ENCODE assay signal across 15 cellular contexts in the genomic region with DNA sequence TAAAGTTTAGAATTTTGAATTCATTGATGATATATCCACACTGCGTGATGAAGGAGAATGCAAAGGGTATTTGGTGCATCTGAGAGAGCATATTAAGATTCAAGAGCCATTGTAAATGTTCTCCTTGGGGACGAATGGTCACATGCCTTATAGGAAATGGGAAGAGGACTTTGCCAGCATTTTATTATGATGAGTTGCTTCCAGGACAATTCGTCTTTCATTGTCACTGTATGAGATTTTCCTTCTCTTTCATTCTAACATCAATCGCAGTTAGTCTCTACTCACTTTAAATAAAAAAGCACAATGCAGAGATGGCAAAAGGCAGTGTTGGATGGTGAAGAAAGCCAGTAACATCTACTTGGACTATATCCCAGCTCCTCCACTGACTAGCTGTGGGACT. TPM values are rescaled to one million over a fixed set of nuclear protein-coding genes. Genes with fewer than 3 reads are reported as not detected.
DNase-seq lines count a peak whose midpoint lies in the region; ATAC-seq and TF ChIP-seq lines count a peak whose summit lies in the region.
"Had no signal": no experiment of that assay in that cellular context is flagged by ENCODE, and none has a peak within 500 bp of the region (broad histone marks: within the 10 kb centered on the region; RNA-seq: fewer than 3 reads in every experiment).

No MANE protein-coding gene starts in this region.

- peak; percentile 79 for DNase-seq in COLO829 (ENCODE audit: low spot score)
- DNase-seq in adipocyte (ENCODE audit: low read depth): no peak
- peak; percentile 39 for DNase-seq in fibroblast of the aortic adventitia (ENCODE audit: low read depth)
- peak; percentile 49 for DNase-seq in superior temporal gyrus (ENCODE audit: extremely low spot score)
- DNase-seq in esophagus muscularis mucosa (ENCODE audit: extremely low spot score): no peak
- no peak for DNase-seq in activated effector memory CD4-positive, alpha-beta T cell treated with anti-CD3 and anti-CD28 coated beads, Interleukin-2, amount 50 U/mL, for 16 hours
- DNase-seq: BE2C; CD4-positive, alpha-beta memory T cell; COR-L47; DMS153; DMS79 treated with DMSO at 0.1 percent for 48 hours; EL had no signal

- peak overlapping the region; percentile 2 for H3K4me3 ChIP-seq in adipocyte (ENCODE audit: low read length)
- H3K4me3 ChIP-seq in fibroblast of the aortic adventitia (ENCODE audit: low read depth, low read length): no peak overlapping the region
- no peak overlapping the region for H3K4me3 ChIP-seq in esophagus muscularis mucosa

- intact Hi-C loops in esophagus muscularis mucosa (cut with DNase I): no loop called here

- no peak for TF ChIP-seq CTCF in fibroblast of the aortic adventitia (IDR thresholded peaks at IDR 0.05; ENCODE audit: insufficient read depth, low read length)
- TF ChIP-seq CTCF in esophagus muscularis mucosa (IDR thresholded peaks at IDR 0.05): no peak

- TF ChIP-seq POLR2A in esophagus muscularis mucosa (IDR thresholded peaks at IDR 0.05; ENCODE audit: low read depth): no peak

- no peaks in the 10 kb centered on the region for H3K36me3 ChIP-seq in adipocyte (ENCODE audit: control insufficient read depth, insufficient read depth, low read length, severe bottlenecking)
- H3K36me3 ChIP-seq in esophagus muscularis mucosa: no peaks in the 10 kb centered on the region
- H3K36me3 ChIP-seq: BE2C had no signal

- H3K27me3 ChIP-seq in adipocyte (replicated peaks; ENCODE audit: control insufficient read depth, insufficient read depth, low read length) (no peaks in the 10 kb centered on the region), esophagus muscularis mucosa (no peaks in the 10 kb centered on the region)
- H3K27me3 ChIP-seq: BE2C had no signal

- ATAC-seq in GM18867 (IDR thresholded peaks at IDR 0.05; ENCODE audit: unreplicated experiment): no peak
- ATAC-seq: HCT116 had no signal

- H3K9me3 ChIP-seq in adipocyte (ENCODE audit: control insufficient read depth, low read length) (no peaks in the 10 kb centered on the region), esophagus muscularis mucosa (no peaks in the 10 kb centered on the region)
- H3K9me3 ChIP-seq: BE2C had no signal

- H3K9ac ChIP-seq in adipocyte (ENCODE audit: low read length): no peak overlapping the region

- no peak overlapping the region for H3K27ac ChIP-seq in esophagus muscularis mucosa (replicated peaks in 1 of 4)
- H3K27ac ChIP-seq: C4-2B had no signal

- H3K4me1 ChIP-seq in adipocyte (ENCODE audit: control insufficient read depth, insufficient read depth, low read length) (peaks cover 10% of the 10 kb centered on the region), esophagus muscularis mucosa (peaks cover 6 to 14% (median 9%) of the 10 kb centered on the region in 4 donors)
- H3K4me1 ChIP-seq: BE2C had no signal

- TF ChIP-seq EP300 in esophagus muscularis mucosa (IDR thresholded peaks at IDR 0.05): no peak

- 33% methylated on average over 4 of the region's 4 CpGs for WGBS in esophagus muscularis mucosa

RNA-seq across cellular contexts. Expression of a gene that starts 21.4 kb away (rescaled TPM):
- total RNA-seq in fibroblast of the aortic adventitia (ENCODE audit: low replicate concordance) (4.7 and 10.2 TPM in 2 replicates), esophagus muscularis mucosa (1 to 10 TPM; 4.7 to 8.7 (median 5.7) TPM)

Comparison
In these comparisons a context has a peak if more than half of its experiments do, and no peak if none do; other contexts are left out.
1. DNase-seq: peak in COLO829 (single experiment), fibroblast of the aortic adventitia (single experiment) and superior temporal gyrus (single experiment); none in adipocyte (single experiment), esophagus muscularis mucosa (single experiment) and activated effector memory CD4-positive, alpha-beta T cell treated with anti-CD3 and anti-CD28 coated beads, Interleukin-2, amount 50 U/mL, for 16 hours (single experiment).